ENCODE assay signal across 11 cellular contexts in the genomic region with DNA sequence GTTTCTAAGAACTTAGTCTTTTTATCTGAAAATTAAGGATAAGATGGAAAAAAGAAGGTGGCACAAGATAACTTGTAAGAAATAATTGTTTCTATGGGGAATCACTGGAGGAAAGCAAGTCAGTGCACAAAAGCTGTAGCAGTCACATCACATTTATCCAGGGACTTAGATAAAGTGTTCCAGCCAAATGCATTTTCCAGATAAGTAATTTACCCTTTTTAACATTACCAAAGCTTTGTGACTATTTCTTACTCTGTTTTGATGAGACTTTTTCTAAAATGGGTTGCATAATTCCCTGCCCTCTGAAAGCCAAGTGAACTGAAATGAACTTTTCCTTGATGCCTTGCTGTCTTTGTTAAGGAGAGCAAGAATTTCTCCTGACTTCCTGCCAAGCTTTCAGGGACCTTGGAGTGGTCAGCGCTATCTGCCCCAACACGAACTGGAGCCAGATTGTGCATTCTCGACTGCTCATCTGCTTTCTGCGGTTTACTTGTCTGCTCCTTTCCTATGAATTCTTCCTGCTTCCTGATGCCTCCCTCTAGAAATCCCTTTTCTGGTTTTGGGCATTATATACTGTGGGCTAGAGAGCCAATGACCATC. TPM values are rescaled to one million over a fixed set of nuclear protein-coding genes. Genes with fewer than 3 reads are reported as not detected.
DNase-seq lines count a peak whose midpoint lies in the region; ATAC-seq, FAIRE-seq and TF ChIP-seq lines count a peak whose summit lies in the region.
"Had no signal": no experiment of that assay in that cellular context is flagged by ENCODE, and none has a peak within 500 bp of the region (broad histone marks: within the 10 kb centered on the region; RNA-seq: fewer than 3 reads in every experiment).

No MANE protein-coding gene starts in this region.

- no peak overlapping the region for H2AK5ac ChIP-seq in mesenchymal stem cell (ENCODE audit: low read length, severe bottlenecking)

- peak; percentile 49 for DNase-seq in A172 (ENCODE audit: low spot score)
- DNase-seq in HTR-8/SVneo (ENCODE audit: insufficient read length, low spot score) = peak; percentile 30
- no peak for DNase-seq in endodermal cell
- DNase-seq in mesenchymal stem cell = peak; percentile 82
- DNase-seq in CD1c-positive myeloid dendritic cell (ENCODE audit: extremely low spot score) = no peak
- no peak for DNase-seq in GM13977 (ENCODE audit: low spot score)
- no peak for DNase-seq in hippocampal formation (lab: John Stamatoyannopoulos, UW)
- DNase-seq in activated CD8-positive, alpha-beta T cell treated with anti-CD3 and anti-CD28 coated beads, Interleukin-2, amount 10 ng/mL, durations not matched to agents 7 days and 5 days = no peak

- no peak overlapping the region for H3K14ac ChIP-seq in mesenchymal stem cell (ENCODE audit: low read length in 2 of 2)

- in situ Hi-C loops in GM13977 (cut with MboI; ENCODE audit: low pct_unique_long_range_greater_than_20kb, low sequenced_read_pairs, unreplicated experiment) = no loop called here

- H2BK120ac ChIP-seq in mesenchymal stem cell (ENCODE audit: low read depth, low read length) = no peak overlapping the region

- H3K27ac ChIP-seq in endodermal cell (ENCODE audit: low read depth, low read length) (no peak overlapping the region), mesenchymal stem cell (ENCODE audit: low read length, poor library complexity, severe bottlenecking) (peak overlapping the region; percentile 78)
- H3K27ac ChIP-seq: C4-2B had no signal

- H3K27me3 Mint-ChIP-seq in endodermal cell (ENCODE audit: insufficient read depth) = no peaks in the 10 kb centered on the region
- no peaks in the 10 kb centered on the region for H3K27me3 Mint-ChIP-seq in activated CD8-positive, alpha-beta T cell treated with anti-CD3 and anti-CD28 coated beads, Interleukin-2, amount 10 ng/mL, durations not matched to agents 7 days and 5 days (ENCODE audit: low read depth)
- H3K27me3 Mint-ChIP-seq: activated naive CD8-positive, alpha-beta T cell had no signal

- no peak overlapping the region for H2AFZ ChIP-seq in mesenchymal stem cell (ENCODE audit: low read depth, low read length)

- CTCF ChIA-PET in activated CD8-positive, alpha-beta T cell treated with anti-CD3 and anti-CD28 coated beads, Interleukin-2, amount 10 ng/mL, durations not matched to agents 7 days and 5 days (lab: Charles Lee) = no interaction called here

- H2BK5ac ChIP-seq in mesenchymal stem cell (ENCODE audit: low read depth, low read length, poor library complexity, severe bottlenecking) = no peak overlapping the region

- peak overlapping the region; percentile 21 for H3K4me2 ChIP-seq in mesenchymal stem cell (ENCODE audit: low read length, poor library complexity, severe bottlenecking)

- no peak for ATAC-seq in activated CD8-positive, alpha-beta T cell treated with anti-CD3 and anti-CD28 coated beads, Interleukin-2, amount 10 ng/mL, durations not matched to agents 7 days and 5 days

- no peak overlapping the region for H3K4me3 Mint-ChIP-seq in endodermal cell
- H3K4me3 Mint-ChIP-seq in activated CD8-positive, alpha-beta T cell treated with anti-CD3 and anti-CD28 coated beads, Interleukin-2, amount 10 ng/mL, durations not matched to agents 7 days and 5 days = no peak overlapping the region
- H3K4me3 Mint-ChIP-seq: activated naive CD8-positive, alpha-beta T cell had no signal

- H3K4ac ChIP-seq in mesenchymal stem cell (ENCODE audit: low read depth in 1 of 2, low read length in 2 of 2) = no peak overlapping the region

- no peak overlapping the region for H4K91ac ChIP-seq in mesenchymal stem cell (ENCODE audit: low read length)

- H2BK12ac ChIP-seq in mesenchymal stem cell (ENCODE audit: low read length in 2 of 2) = no peak overlapping the region

- H3K27me3 ChIP-seq in endodermal cell (ENCODE audit: control insufficient read depth, insufficient read depth, low read length, poor library complexity, severe bottlenecking) = no peaks in the 10 kb centered on the region
- H3K27me3 ChIP-seq in mesenchymal stem cell (ENCODE audit: control insufficient read depth in 1 of 2, insufficient read depth in 1 of 2, low read length in 2 of 2) = no peaks in the 10 kb centered on the region

- H3K9ac ChIP-seq in endodermal cell (ENCODE audit: extremely low read depth, low read length, poor library complexity, severe bottlenecking) (no peak overlapping the region), mesenchymal stem cell (ENCODE audit: low read length) (peak overlapping the region; percentile 63)

- peak; percentile 82 for FAIRE-seq in HTR-8/SVneo (lab: Jason Lieb, UNC)
- FAIRE-seq: TTC549 had no signal

- H4K8ac ChIP-seq in mesenchymal stem cell (ENCODE audit: low read length) = no peak overlapping the region

- no peaks in the 10 kb centered on the region for H3K36me3 Mint-ChIP-seq in endodermal cell (ENCODE audit: low read depth)
- H3K36me3 Mint-ChIP-seq in activated CD8-positive, alpha-beta T cell treated with anti-CD3 and anti-CD28 coated beads, Interleukin-2, amount 10 ng/mL, durations not matched to agents 7 days and 5 days (ENCODE audit: low read depth) = peaks cover 48% of the 10 kb centered on the region

- no peaks in the 10 kb centered on the region for H3K9me3 Mint-ChIP-seq in endodermal cell
- no peaks in the 10 kb centered on the region for H3K9me3 Mint-ChIP-seq in activated CD8-positive, alpha-beta T cell treated with anti-CD3 and anti-CD28 coated beads, Interleukin-2, amount 10 ng/mL, durations not matched to agents 7 days and 5 days (ENCODE audit: insufficient read depth)

- H3K4me1 Mint-ChIP-seq in endodermal cell = peaks cover 44% of the 10 kb centered on the region
- H3K4me1 Mint-ChIP-seq in activated CD8-positive, alpha-beta T cell treated with anti-CD3 and anti-CD28 coated beads, Interleukin-2, amount 10 ng/mL, durations not matched to agents 7 days and 5 days (ENCODE audit: low read depth) = peaks cover 20% of the 10 kb centered on the region

- no peak overlapping the region for H3K23ac ChIP-seq in mesenchymal stem cell (ENCODE audit: low read length in 2 of 2)

- H3K36me3 ChIP-seq in endodermal cell (ENCODE audit: control insufficient read depth, insufficient read depth, low read length) = no peaks in the 10 kb centered on the region
- H3K36me3 ChIP-seq in mesenchymal stem cell (ENCODE audit: control insufficient read depth in 1 of 2, insufficient read depth in 2 of 2, low read depth in 1 of 2, low read length in 2 of 2) = no peaks in the 10 kb centered on the region

- H3K4me1 ChIP-seq in endodermal cell (ENCODE audit: control insufficient read depth, insufficient read depth, low read length) (peaks cover 5% of the 10 kb centered on the region), mesenchymal stem cell (ENCODE audit: control insufficient read depth, insufficient read depth, low read depth, low read length) (peaks cover 15% of the 10 kb centered on the region)

- TF ChIP-seq CTCF in endodermal cell (conservative IDR thresholded peaks at IDR 0.05) (no peak), GM13977 (IDR thresholded peaks at IDR 0.05; ENCODE audit: extremely low read depth, insufficient read depth, missing control alignments) (no peak)

- peak overlapping the region; percentile 10 for H3K27ac Mint-ChIP-seq in endodermal cell
- no peak overlapping the region for H3K27ac Mint-ChIP-seq in activated CD8-positive, alpha-beta T cell treated with anti-CD3 and anti-CD28 coated beads, Interleukin-2, amount 10 ng/mL, durations not matched to agents 7 days and 5 days
- H3K27ac Mint-ChIP-seq: activated naive CD8-positive, alpha-beta T cell had no signal

- POLR2A ChIA-PET in activated CD8-positive, alpha-beta T cell treated with anti-CD3 and anti-CD28 coated beads, Interleukin-2, amount 10 ng/mL, durations not matched to agents 7 days and 5 days (lab: Charles Lee) = interaction anchor here (0.5 kb wide), 1 partner anchor 19 kb away, joined by 6 read pairs; no protein-coding TSS in a partner anchor

- 29 to 34% methylated on average over 4 of the region's 4 CpGs for WGBS in endodermal cell (ENCODE audit: insufficient coverage in 1 of 2, insufficient read length in 1 of 2), 2 experiments
- WGBS in mesenchymal stem cell = 10% methylated on average over 3 of the region's 4 CpGs

- no peaks in the 10 kb centered on the region for H3K79me1 ChIP-seq in mesenchymal stem cell (replicated peaks; ENCODE audit: low read length, poor library complexity, severe bottlenecking)

- H3K18ac ChIP-seq in mesenchymal stem cell (ENCODE audit: low read depth in 1 of 2, low read length in 2 of 2) = no peak overlapping the region

- no peak overlapping the region for H3K4me3 ChIP-seq in endodermal cell (ENCODE audit: low read length)
- H3K4me3 ChIP-seq in mesenchymal stem cell (ENCODE audit: insufficient read depth in 1 of 2, low read depth in 1 of 2, low read length in 2 of 2) = peak overlapping the region in 1 of 2 experiments; percentile 44

- H2BK15ac ChIP-seq in mesenchymal stem cell (ENCODE audit: low read depth, poor library complexity, severe bottlenecking) = no peak overlapping the region

- H3K9me3 ChIP-seq in endodermal cell (ENCODE audit: control insufficient read depth, low read length) = peaks cover 5% of the 10 kb centered on the region
- H3K9me3 ChIP-seq in mesenchymal stem cell (ENCODE audit: control insufficient read depth, low read length) = no peaks in the 10 kb centered on the region

RNA-seq across cellular contexts. Expression of gene EIF4E3, which starts 34.9 kb away (rescaled TPM):
- 0.60 and 1.6 TPM in 2 replicates for total RNA-seq in A172 (2014; rRNA removed; shearing (Covaris generic))
- total RNA-seq in endodermal cell = 1 to 10 TPM; 1.9 to 5.5 TPM
- polyA plus RNA-seq in endodermal cell (2013, experiment 1 of 2) = 7.9 TPM
- polyA plus RNA-seq in endodermal cell (2013, experiment 2 of 2) = 7.7 TPM
- polyA plus RNA-seq in mesenchymal stem cell (2013, experiment 1 of 2) = 5.5 TPM
- polyA plus RNA-seq in mesenchymal stem cell (2013, experiment 2 of 2) = 6.2 TPM
- total RNA-seq in activated CD8-positive, alpha-beta T cell treated with anti-CD3 and anti-CD28 coated beads, Interleukin-2, amount 10 ng/mL, durations not matched to agents 7 days and 5 days = 10 to 100 TPM; 56.5 to 59.4 TPM

Comparison
In these comparisons a context has a peak if more than half of its experiments do, and no peak if none do; other contexts are left out.
1. DNase-seq: peak in A172 (single experiment), HTR-8/SVneo (single experiment) and mesenchymal stem cell (single experiment); none in endodermal cell (single experiment), CD1c-positive myeloid dendritic cell (single experiment), GM13977 (single experiment), hippocampal formation (0 of 2) and activated CD8-positive, alpha-beta T cell treated with anti-CD3 and anti-CD28 coated beads, Interleukin-2, amount 10 ng/mL, durations not matched to agents 7 days and 5 days (single experiment).
2. RNA of gene EIF4E3, which starts 34.9 kb away (total RNA-seq): 56.5 to 59.4 TPM in activated CD8-positive, alpha-beta T cell treated with anti-CD3 and anti-CD28 coated beads, Interleukin-2, amount 10 ng/mL, durations not matched to agents 7 days and 5 days; 1.9 to 5.5 TPM in endodermal cell and 0.60 to 1.6 TPM in A172; every median in the first group is over 4 times any median in the second.